ENCODE assay signal across 21 cellular contexts in genomic region chr3:100971776-100972175, GRCh38. TPM values are rescaled to one million over a fixed set of nuclear protein-coding genes. Genes with fewer than 3 reads are reported as not detected.
"Had no signal": no experiment of that assay in that cellular context is flagged by ENCODE, and none has a peak within 500 bp of the region (broad histone marks: within the 10 kb centered on the region; RNA-seq: fewer than 3 reads in every experiment).

No MANE protein-coding gene starts in this region.

- H3K27ac ChIP-seq: ovary, prostate gland, thyroid gland had no signal

- H3K9me3 ChIP-seq: ovary, prostate gland, thyroid gland had no signal

- H3K36me3 ChIP-seq: ovary, prostate gland, thyroid gland had no signal

- H3K27me3 ChIP-seq: ovary, thyroid gland had no signal

- H3K4me1 ChIP-seq: prostate gland had no signal

- ATAC-seq: activated CD4-positive, alpha-beta T cell treated with anti-CD3 and anti-CD28 coated beads for 36 hours; activated naive CD4-positive, alpha-beta T cell treated with anti-CD3 and anti-CD28 coated beads, Interleukin-2, amount 50 U/mL, for 72 hours; activated T-helper 17 cell treated with anti-CD3 and anti-CD28 coated beads, Interleukin-2, amount 50 U/mL, for 72 hours; left lobe of liver; natural killer cell treated with Interleukin-12 subunit alpha and Interleukin-12 subunit beta and Interleukin-15 and Interleukin-18, amount 100 ng/mL, for 72 hours; stimulated activated naive CD8-positive, alpha-beta T cell treated with anti-CD3 and anti-CD28 coated beads, Interleukin-15, Interleukin-2, amounts not matched to agents 100 U/mL and 50 U/mL, for 24 hours had no signal

- H3K4me3 ChIP-seq: lung, ovary, prostate gland, thyroid gland had no signal

- DNase-seq: activated B cell treated with CpG ODN at 0.5 μM for 24 hours; activated CD4-positive, alpha-beta T cell treated with anti-CD3 and anti-CD28 coated beads for 36 hours; activated CD4-positive, alpha-beta T cell treated with anti-CD3 and anti-CD28 coated beads, Interleukin-2, amount 50 U/mL, for 4 hours; activated CD8-positive, alpha-beta memory T cell treated with anti-CD3 and anti-CD28 coated beads for 24 hours; activated CD8-positive, alpha-beta memory T cell treated with anti-CD3 and anti-CD28 coated beads, Interleukin-2, amount 50 U/mL, for 4 hours; activated T-cell treated with anti-CD3 and anti-CD28 coated beads, Interleukin-2, amount 50 U/mL, for 24 hours; aorta; effector CD8-positive, alpha-beta T cell; head of caudate nucleus; ovary; stimulated activated CD4-positive, alpha-beta T cell treated with anti-CD3 and anti-CD28 coated beads, Interleukin-4, amount 100 ng/mL, for 4 hours; stimulated activated naive CD8-positive, alpha-beta T cell treated with anti-CD3 and anti-CD28 coated beads, Interleukin-15, Interleukin-2, amounts not matched to agents 100 U/mL and 50 U/mL, for 24 hours; substantia nigra; T1000; thyroid gland had no signal

RNA-seq across cellular contexts. Expression of gene ABI3BP, which starts 21.4 kb away (rescaled TPM):
- total RNA-seq: activated B cell treated with CpG ODN at 0.5 μM for 24 hours; activated CD4-positive, alpha-beta T cell treated with anti-CD3 and anti-CD28 coated beads for 36 hours; natural killer cell treated with Interleukin-12 subunit alpha and Interleukin-12 subunit beta and Interleukin-15 and Interleukin-18, amount 100 ng/mL, for 72 hours had no signal
